20 cellular contexts compared by ENCODE assay signal in genomic region chr2:215652432-215652831, GRCh38.
A peak's percentile ranks its signal among the peaks of the same experiment; 100 is the strongest.
DNase-seq lines count a peak whose midpoint lies in the region; ATAC-seq and TF ChIP-seq lines count a peak whose summit lies in the region.
"Had no signal": no experiment of that assay in that cellular context is flagged by ENCODE, and none has a peak within 500 bp of the region (broad histone marks: within the 10 kb centered on the region; RNA-seq: fewer than 3 reads in every experiment).

No MANE protein-coding gene starts in this region.

- DNase-seq in AG04449 (ENCODE audit: low read depth, low spot score) (peak; percentile 52), HFFc6 (no peak), epidermal melanocyte (ENCODE audit: insufficient read length, low spot score) (peak; percentile 63), DMS79 (lab: John Stamatoyannopoulos, UW) (no peak), SHP77 (lab: John Stamatoyannopoulos, UW) (no peak)
- DNase-seq: activated CD4-positive, CD25-positive, alpha-beta regulatory T cell treated with anti-CD3 and anti-CD28 coated beads, Interleukin-2, amount 50 U/mL, for 72 hours; activated CD8-positive, alpha-beta memory T cell treated with anti-CD3 and anti-CD28 coated beads, Interleukin-2, amount 50 U/mL, for 4 hours; activated gamma-delta T cell treated with Interleukin-2 at 50 U/mL for 16 hours; lower lobe of right lung; natural killer cell; NCI-H1694; NCI-H2227 treated with DMSO at 0.1 percent for 48 hours; psoas muscle; stimulated activated CD4-positive, alpha-beta T cell treated with anti-CD3 and anti-CD28 coated beads, Interleukin-15, amount 100 ng/mL, for 24 hours; T-helper 17 cell had no signal

- ATAC-seq in GM21529 (IDR thresholded peaks at IDR 0.05; ENCODE audit: unreplicated experiment) (no peak), HG03025 (IDR thresholded peaks at IDR 0.05; ENCODE audit: low FRiP score, unreplicated experiment) (no peak)
- ATAC-seq: lower lobe of right lung, natural killer cell, psoas muscle, T-helper 17 cell had no signal

- peaks cover 29% of the 10 kb centered on the region for H3K4me1 ChIP-seq in muscle layer of colon (ENCODE audit: insufficient read depth, low read length)
- H3K4me1 ChIP-seq: breast epithelium, lower lobe of right lung, psoas muscle had no signal

- CTCF ChIA-PET in AG04449 (lab: Yijun Ruan, JAX) = interaction anchor here (1.2 to 1.3 kb wide), 2 partner anchors 14 to 17 kb away, joined by 3 read pairs; no protein-coding TSS in a partner anchor

- peak overlapping the region; percentile 64 for H3K27ac ChIP-seq in muscle layer of colon (ENCODE audit: low read depth, low read length)
- H3K27ac ChIP-seq: breast epithelium, lower lobe of right lung, psoas muscle had no signal

- POLR2A ChIA-PET in AG04449 (lab: Yijun Ruan, JAX) = interaction anchor here (0.8 to 1.4 kb wide), 6 partner anchors 14 to 224 kb away, joined by 3 to 5 read pairs (median 4); no protein-coding TSS in a partner anchor

- no peak overlapping the region for H3K9ac ChIP-seq in muscle layer of colon (ENCODE audit: low read length)

- no peak overlapping the region for H3K4me3 ChIP-seq in AG04449 (ENCODE audit: low read depth, low read length)
- H3K4me3 ChIP-seq in muscle layer of colon (ENCODE audit: low read depth in 1 of 2, low read length in 2 of 2) = no peak overlapping the region
- H3K4me3 ChIP-seq: breast epithelium, lower lobe of right lung, psoas muscle had no signal

- peaks cover 57% of the 10 kb centered on the region for H3K4me1 Mint-ChIP-seq in HFFc6 (ENCODE audit: low read depth)
- H3K4me1 Mint-ChIP-seq: natural killer cell, T-helper 17 cell had no signal

- H3K27me3 Mint-ChIP-seq in HFFc6 (ENCODE audit: insufficient read depth) = no peaks in the 10 kb centered on the region
- H3K27me3 Mint-ChIP-seq: stimulated activated naive CD8-positive, alpha-beta T cell treated with anti-CD3 and anti-CD28 coated beads, Interleukin-15, Interleukin-2, amounts not matched to agents 100 ng/mL and 50 ng/mL, for 24 hours; T-helper 17 cell had no signal

- H3K9me3 Mint-ChIP-seq in HFFc6 = no peaks in the 10 kb centered on the region
- H3K9me3 Mint-ChIP-seq: natural killer cell; stimulated activated naive CD8-positive, alpha-beta T cell treated with anti-CD3 and anti-CD28 coated beads, Interleukin-15, Interleukin-2, amounts not matched to agents 100 ng/mL and 50 ng/mL, for 24 hours had no signal

- H3K36me3 ChIP-seq in muscle layer of colon (ENCODE audit: insufficient read depth, low read length) = no peaks in the 10 kb centered on the region
- H3K36me3 ChIP-seq: breast epithelium, lower lobe of right lung had no signal

- H3K4me3 Mint-ChIP-seq in HFFc6 = no peak overlapping the region
- H3K4me3 Mint-ChIP-seq: natural killer cell; stimulated activated naive CD8-positive, alpha-beta T cell treated with anti-CD3 and anti-CD28 coated beads, Interleukin-15, Interleukin-2, amounts not matched to agents 100 ng/mL and 50 ng/mL, for 24 hours; T-helper 17 cell had no signal

- no peaks in the 10 kb centered on the region for H3K27me3 ChIP-seq in muscle layer of colon (ENCODE audit: control insufficient read depth in 1 of 2, insufficient read depth in 2 of 2, low read length in 2 of 2)
- H3K27me3 ChIP-seq: breast epithelium had no signal

- TF ChIP-seq CTCF in AG04449 (IDR thresholded peaks at IDR 0.05; ENCODE audit: insufficient read depth, low read length, missing control alignments) (no peak), HFFc6 (IDR thresholded peaks at IDR 0.05) (no peak)

- peak overlapping the region; percentile 27; the same call in 1 of the 2 replicates for H3K27ac Mint-ChIP-seq in HFFc6
- H3K27ac Mint-ChIP-seq: natural killer cell; stimulated activated naive CD8-positive, alpha-beta T cell treated with anti-CD3 and anti-CD28 coated beads, Interleukin-15, Interleukin-2, amounts not matched to agents 100 ng/mL and 50 ng/mL, for 24 hours; T-helper 17 cell had no signal

- no peaks in the 10 kb centered on the region for H3K36me3 Mint-ChIP-seq in HFFc6 (ENCODE audit: low read depth)
- H3K36me3 Mint-ChIP-seq: natural killer cell had no signal

- H3K9me3 ChIP-seq in muscle layer of colon (ENCODE audit: low read length) = no peaks in the 10 kb centered on the region
- H3K9me3 ChIP-seq: breast epithelium, lower lobe of right lung, psoas muscle had no signal

Comparison
In these comparisons a context has a peak if more than half of its experiments do, and no peak if none do; other contexts are left out.
1. DNase-seq: peak in AG04449 (single experiment) and epidermal melanocyte (single experiment); none in HFFc6 (single experiment), DMS79 (single experiment) and SHP77 (0 of 2).